Comparison of ENCODE assay signal across 20 cellular contexts in the genomic region with DNA sequence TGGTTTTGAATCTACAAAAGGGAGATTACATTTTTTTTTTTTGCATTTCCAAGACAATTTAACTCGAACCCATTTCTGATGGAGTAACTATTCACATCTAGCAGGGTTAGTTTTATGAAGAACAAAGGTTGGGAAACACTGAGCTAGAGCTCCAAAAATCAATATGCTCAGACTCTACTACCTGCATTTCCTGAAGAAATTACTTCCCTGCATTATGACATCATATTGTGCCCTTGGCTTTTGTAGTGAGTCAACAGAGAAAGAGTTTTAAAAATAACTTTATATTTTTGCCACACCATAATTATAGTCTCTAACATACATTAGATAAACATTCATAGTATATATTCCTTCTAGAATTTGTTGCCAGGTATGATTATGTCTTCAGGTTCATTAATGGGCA. TPM values are rescaled to one million over a fixed set of nuclear protein-coding genes. Genes with fewer than 3 reads are reported as not detected.
DNase-seq lines count a peak whose midpoint lies in the region; ATAC-seq, FAIRE-seq and TF ChIP-seq lines count a peak whose summit lies in the region.
"Had no signal": no experiment of that assay in that cellular context is flagged by ENCODE, and none has a peak within 500 bp of the region (broad histone marks: within the 10 kb centered on the region; RNA-seq: fewer than 3 reads in every experiment).

No MANE protein-coding gene starts in this region.

- H3K4me2 ChIP-seq in PC-3 (ENCODE audit: low read length) (0 out of 2 replicates have a peak overlapping the region, but pooled peaks have one; percentile 0), trophoblast cell (ENCODE audit: low read length) (no peak overlapping the region)
- H3K4me2 ChIP-seq: A549 had no signal

- intact Hi-C loops in PC-3 (cut with micrococcal nuclease) (no loop called here), prostate gland (cut with DNase I) (no loop called here)

- TF ChIP-seq CTCF in PC-3 (conservative IDR thresholded peaks at IDR 0.05; ENCODE audit: low read depth, low read length): no peak
- TF ChIP-seq CTCF in epithelial cell of esophagus (IDR thresholded peaks at IDR 0.05; ENCODE audit: insufficient read depth, low read depth, low read length, missing control alignments): no peak
- TF ChIP-seq CTCF in prostate gland (IDR thresholded peaks at IDR 0.05): no peak

- no peak overlapping the region for H3K4ac ChIP-seq in trophoblast cell (ENCODE audit: low read depth, low read length)

- no peak overlapping the region for H2AFZ ChIP-seq in PC-3 (ENCODE audit: low read length)
- no peak overlapping the region for H2AFZ ChIP-seq in trophoblast cell (ENCODE audit: insufficient read depth, low read length, poor library complexity)

- H4K12ac ChIP-seq in trophoblast cell (ENCODE audit: low read depth, low read length): no peak overlapping the region

- no peak for FAIRE-seq in small intestine (lab: Jason Lieb, UNC)
- FAIRE-seq: A549, GM19239, H1 had no signal

- no peak overlapping the region for H2BK5ac ChIP-seq in trophoblast cell (ENCODE audit: low read depth, low read length, poor library complexity)

- H3K27ac ChIP-seq in PC-3 (ENCODE audit: low read length): no peak overlapping the region
- no peak overlapping the region for H3K27ac ChIP-seq in trophoblast cell (ENCODE audit: low read depth, low read length)
- H3K27ac ChIP-seq in small intestine (ENCODE audit: low read depth in 1 of 2, low read length in 1 of 2): no peak overlapping the region
- no peak overlapping the region for H3K27ac ChIP-seq in prostate gland
- H3K27ac ChIP-seq: 22Rv1, A549, C4-2B had no signal

- WGBS in trophoblast cell (ENCODE audit: extremely low coverage, insufficient coverage, insufficient read length): no CpG with 5 or more reads among the region's 1 CpG
- 56 to 62% (median 59%) methylated on average over 1 of the region's 1 CpG for WGBS in small intestine, 3 donors
- 97% methylated on average over 1 of the region's 1 CpG for WGBS in prostate gland

- no peak overlapping the region for H4K91ac ChIP-seq in trophoblast cell (ENCODE audit: low read depth, low read length)

- DNase-seq in NCI-H2107 treated with DMSO at 0.1 percent for 48 hours (lab: John Stamatoyannopoulos, UW; ENCODE audit: unreplicated experiment): peak; percentile 12
- no peak for DNase-seq in NCI-H2107 (lab: John Stamatoyannopoulos, UW)
- DNase-seq in PC-3: peak; percentile 12
- DNase-seq in epithelial cell of esophagus (ENCODE audit: low read depth): peak; percentile 43
- DNase-seq in trophoblast cell: peak; percentile 22 to 77
- no peak for DNase-seq in small intestine
- DNase-seq in prostate gland (ENCODE audit: low spot score): no peak
- no peak for DNase-seq in epidermal melanocyte (ENCODE audit: insufficient read length, low spot score)
- DNase-seq: AML-193; Caco-2; CD4-positive, alpha-beta T cell; DMS153; DMS79; GF-D8; H9 had no signal

- no peaks in the 10 kb centered on the region for H3K9me2 ChIP-seq in PC-3 (replicated peaks; ENCODE audit: low read length)

- H3K9ac ChIP-seq in PC-3 (ENCODE audit: low read length) (no peak overlapping the region), trophoblast cell (ENCODE audit: low read length) (no peak overlapping the region)

- no peaks in the 10 kb centered on the region for H3K9me3 ChIP-seq in PC-3 (ENCODE audit: low read length)
- no peaks in the 10 kb centered on the region for H3K9me3 ChIP-seq in trophoblast cell (ENCODE audit: insufficient read depth, low read depth, low read length)
- H3K9me3 ChIP-seq in small intestine (ENCODE audit: control insufficient read depth, low read depth): no peaks in the 10 kb centered on the region
- H3K9me3 ChIP-seq in prostate gland: no peaks in the 10 kb centered on the region
- H3K9me3 ChIP-seq: A549, Caco-2 had no signal

- H3K4me3 ChIP-seq in PC-3 (ENCODE audit: low read length) (no peak overlapping the region), epithelial cell of esophagus (ENCODE audit: low read length) (no peak overlapping the region), trophoblast cell (ENCODE audit: low read depth, low read length) (no peak overlapping the region), small intestine (ENCODE audit: low read depth in 1 of 2, low read length in 2 of 2) (no peak overlapping the region), prostate gland (no peak overlapping the region)
- H3K4me3 ChIP-seq: A549 had no signal

- H4K20me1 ChIP-seq in PC-3 (ENCODE audit: low read length): no peaks in the 10 kb centered on the region

- POLR2A ChIA-PET in PC-3 (lab: Charles Lee; ENCODE audit: unreplicated experiment): interaction anchor here (0.5 kb wide), 1 partner anchor 59 kb away, joined by 3 read pairs; no protein-coding TSS in a partner anchor

- H3K23ac ChIP-seq in trophoblast cell (ENCODE audit: low read length): no peak overlapping the region

- H2BK120ac ChIP-seq in trophoblast cell (ENCODE audit: insufficient read depth, low read length, poor library complexity): no peak overlapping the region

- H3F3A ChIP-seq in PC-3 (ENCODE audit: low read length, unreplicated experiment): no peaks in the 10 kb centered on the region

- TF ChIP-seq POLR2A in prostate gland (IDR thresholded peaks at IDR 0.05): no peak

- H3K79me2 ChIP-seq in PC-3 (ENCODE audit: low read length) (no peaks in the 10 kb centered on the region), trophoblast cell (ENCODE audit: control insufficient read depth, insufficient read depth, low read length, poor library complexity) (no peaks in the 10 kb centered on the region)

- CTCF ChIA-PET in PC-3 (lab: Charles Lee): no interaction called here

- H3K4me1 ChIP-seq in PC-3 (ENCODE audit: insufficient read depth, low read length) (peaks cover 55% of the 10 kb centered on the region), trophoblast cell (ENCODE audit: control insufficient read depth in 1 of 2, insufficient read depth in 2 of 2, low read length in 2 of 2) (no peaks in the 10 kb centered on the region), small intestine (ENCODE audit: control insufficient read depth in 2 of 2, insufficient read depth in 1 of 2, low read depth in 1 of 2, low read length in 1 of 2) (no peaks in the 10 kb centered on the region), prostate gland (replicated peaks) (no peaks in the 10 kb centered on the region)
- H3K4me1 ChIP-seq: A549, Caco-2 had no signal

- H2AK5ac ChIP-seq in trophoblast cell (ENCODE audit: low read length): no peak overlapping the region

- H3K18ac ChIP-seq in trophoblast cell (ENCODE audit: low read length): no peak overlapping the region

- H4K8ac ChIP-seq in trophoblast cell (ENCODE audit: low read depth, low read length): no peak overlapping the region

- ATAC-seq in PC-3: no peak
- ATAC-seq: A549 had no signal

- no peaks in the 10 kb centered on the region for H3K79me1 ChIP-seq in trophoblast cell (ENCODE audit: low read length)

- H3K36me3 ChIP-seq in PC-3 (ENCODE audit: low read depth, low read length) (no peaks in the 10 kb centered on the region), trophoblast cell (ENCODE audit: control insufficient read depth in 1 of 2, insufficient read depth in 2 of 2, low read length in 2 of 2) (no peaks in the 10 kb centered on the region), small intestine (ENCODE audit: control insufficient read depth in 2 of 2, insufficient read depth in 2 of 2, low read length in 2 of 2) (no peaks in the 10 kb centered on the region), prostate gland (no peaks in the 10 kb centered on the region)

- no TSS peak for BruUV-seq in PC-3 (replicated peaks; lab: Mats Ljungman, UMichigan)

- H2BK12ac ChIP-seq in trophoblast cell (ENCODE audit: low read length): no peak overlapping the region

- H3K14ac ChIP-seq in trophoblast cell (ENCODE audit: low read length): no peak overlapping the region

- H3K27me3 ChIP-seq in PC-3 (ENCODE audit: low read length) (no peaks in the 10 kb centered on the region), trophoblast cell (ENCODE audit: insufficient read depth, low read length) (no peaks in the 10 kb centered on the region), small intestine (ENCODE audit: control insufficient read depth in 2 of 2, insufficient read depth in 2 of 2, low read length in 2 of 2) (no peaks in the 10 kb centered on the region), prostate gland (replicated peaks; ENCODE audit: insufficient read depth) (no peaks in the 10 kb centered on the region)

RNA-seq across cellular contexts. Expression of gene GRIP1, which starts 14.8 kb away (rescaled TPM):
- 2.0 and 8.4 TPM in 2 replicates for total RNA-seq in PC-3 (2014; rRNA removed)
- polyA plus RNA-seq in trophoblast cell (2013): 15.0 and 19.5 TPM in 2 replicates
- under 1 TPM; 0.54 to 0.95 (median 0.67) TPM for polyA plus RNA-seq in small intestine
- total RNA-seq in prostate gland: 10 to 100 TPM in 1 of 2 donors, 1 to 10 TPM in 1; 5.2 to 19.5 TPM

Comparison
In these comparisons a context has a peak if more than half of its experiments do, and no peak if none do; other contexts are left out.
1. DNase-seq: peak in NCI-H2107 treated with DMSO at 0.1 percent for 48 hours (single experiment), PC-3 (single experiment), epithelial cell of esophagus (single experiment) and trophoblast cell (2 of 2); none in NCI-H2107 (single experiment), small intestine (single experiment), prostate gland (single experiment) and epidermal melanocyte (single experiment).